7 cellular contexts compared by ENCODE assay signal in the genomic region with DNA sequence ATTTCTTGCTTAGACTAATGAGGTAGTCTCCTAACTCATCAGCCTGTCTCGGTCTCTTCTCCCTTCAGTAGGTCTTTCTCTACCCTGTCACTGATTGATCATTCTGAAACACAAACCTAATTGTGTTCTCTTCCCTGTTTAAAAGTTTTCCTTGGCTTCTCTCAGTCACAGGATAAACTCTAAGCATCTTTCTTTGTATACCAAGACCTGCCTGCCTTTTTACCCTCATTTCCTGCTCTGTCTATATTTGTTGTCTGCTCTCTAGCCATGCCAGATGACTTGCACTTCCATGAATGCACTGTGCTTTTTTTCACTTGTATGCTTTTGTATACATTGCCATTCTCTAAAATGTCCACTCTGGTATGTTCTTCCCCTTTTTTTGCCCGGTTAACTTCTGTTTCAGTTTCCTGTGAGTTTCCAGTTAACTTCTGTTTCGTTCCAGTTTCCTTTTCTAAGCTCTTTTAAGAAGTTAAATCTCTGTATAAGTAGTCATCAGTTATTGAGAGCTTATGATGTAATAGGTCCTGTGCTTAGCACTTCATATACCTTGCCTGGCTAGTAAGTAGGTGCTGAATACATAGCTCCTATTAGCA. TPM values are rescaled to one million over a fixed set of nuclear protein-coding genes. Genes with fewer than 3 reads are reported as not detected.
DNase-seq lines count a peak whose midpoint lies in the region; ATAC-seq and TF ChIP-seq lines count a peak whose summit lies in the region.

No MANE protein-coding gene starts in this region.

- H3K9me3 Mint-ChIP-seq in activated T-cell treated with anti-CD3 and anti-CD28 coated beads, Interleukin-2, amount 50 U/mL, for 24 hours, result no peaks in the 10 kb centered on the region

- no peaks in the 10 kb centered on the region for H3K27me3 Mint-ChIP-seq in activated T-cell treated with anti-CD3 and anti-CD28 coated beads, Interleukin-2, amount 50 U/mL, for 24 hours

- peak overlapping the region in 7 of 10 donors; percentile 0 to 82 (median 49) for H3K27ac ChIP-seq in heart right ventricle
- peak overlapping the region; percentile 71 to 82 (median 74) for H3K27ac ChIP-seq in upper lobe of left lung

- TF ChIP-seq CTCF in heart right ventricle (IDR thresholded peaks at IDR 0.05) (no peak), upper lobe of left lung (IDR thresholded peaks at IDR 0.05) (no peak)

- H3K36me3 Mint-ChIP-seq in activated T-cell treated with anti-CD3 and anti-CD28 coated beads, Interleukin-2, amount 50 U/mL, for 24 hours (ENCODE audit: low read depth), result peaks cover 5% of the 10 kb centered on the region

- no peak overlapping the region for H3K4me3 Mint-ChIP-seq in activated T-cell treated with anti-CD3 and anti-CD28 coated beads, Interleukin-2, amount 50 U/mL, for 24 hours

- H3K36me3 ChIP-seq in heart right ventricle (no peaks in the 10 kb centered on the region), upper lobe of left lung (no peaks in the 10 kb centered on the region)

- no peak for TF ChIP-seq EP300 in upper lobe of left lung (IDR thresholded peaks at IDR 0.05)

- peak overlapping the region in 1 of 10 donors; percentile 16 for H3K4me3 ChIP-seq in heart right ventricle
- no peak overlapping the region for H3K4me3 ChIP-seq in upper lobe of left lung

- 46 to 57% methylated on average over 3 of the region's 3 CpGs for WGBS in heart right ventricle, 2 donors
- WGBS in upper lobe of left lung, 2 donors, result 11 to 20% methylated on average over 3 of the region's 3 CpGs

- intact Hi-C loops in heart right ventricle (cut with DNase I), result loop anchor here in 1 of 10 donors (2.0 kb wide), 1 partner anchor 25 kb away; no protein-coding TSS in a partner anchor

- H3K27ac Mint-ChIP-seq in activated T-cell treated with anti-CD3 and anti-CD28 coated beads, Interleukin-2, amount 50 U/mL, for 24 hours, result no peak overlapping the region

- H3K9me3 ChIP-seq in heart right ventricle (no peaks in the 10 kb centered on the region), upper lobe of left lung (no peaks in the 10 kb centered on the region)

- H3K4me1 ChIP-seq in heart right ventricle (peaks cover 5 to 99% (median 68%) of the 10 kb centered on the region in 9 donors), upper lobe of left lung (peaks cover 35 to 74% (median 46%) of the 10 kb centered on the region in 4 donors)

- ATAC-seq in GM19025 (IDR thresholded peaks at IDR 0.05; ENCODE audit: low read depth, unreplicated experiment), result peak; percentile 61
- peak; percentile 72 for ATAC-seq in HG02973 (IDR thresholded peaks at IDR 0.05; ENCODE audit: unreplicated experiment)
- peak in 6 of 8 donors; percentile 37 to 56 (median 50) for ATAC-seq in heart right ventricle
- peak; percentile 70 to 77 for ATAC-seq in upper lobe of left lung (ENCODE audit: low FRiP score in 2 of 2)

- H3K4me1 Mint-ChIP-seq in activated T-cell treated with anti-CD3 and anti-CD28 coated beads, Interleukin-2, amount 50 U/mL, for 24 hours (ENCODE audit: low read depth), result peaks cover 56% of the 10 kb centered on the region

- no peaks in the 10 kb centered on the region for H3K27me3 ChIP-seq in heart right ventricle
- no peaks in the 10 kb centered on the region for H3K27me3 ChIP-seq in upper lobe of left lung

- DNase-seq in SIG-M5 (lab: John Stamatoyannopoulos, UW) (peak; percentile 94), heart right ventricle (no peak), upper lobe of left lung (no peak), putamen (ENCODE audit: low spot score) (no peak)
- no peak for DNase-seq in activated T-cell treated with anti-CD3 and anti-CD28 coated beads, Interleukin-2, amount 50 U/mL, for 24 hours

- TF ChIP-seq POLR2A in upper lobe of left lung (IDR thresholded peaks at IDR 0.05), result no peak

RNA-seq across cellular contexts. Expression of gene DIP2B, which starts 12.8 kb away (rescaled TPM):
- total RNA-seq in heart right ventricle, result 10 to 100 TPM; 11.7 to 21.5 (median 16.2) TPM
- polyA plus RNA-seq in heart right ventricle, result 1 to 10 TPM; 3.0 to 3.6 TPM
- total RNA-seq in upper lobe of left lung, result 10 to 100 TPM; 26.1 to 54.5 (median 29.4) TPM
